19 cellular contexts compared by ENCODE assay signal in the genomic region with DNA sequence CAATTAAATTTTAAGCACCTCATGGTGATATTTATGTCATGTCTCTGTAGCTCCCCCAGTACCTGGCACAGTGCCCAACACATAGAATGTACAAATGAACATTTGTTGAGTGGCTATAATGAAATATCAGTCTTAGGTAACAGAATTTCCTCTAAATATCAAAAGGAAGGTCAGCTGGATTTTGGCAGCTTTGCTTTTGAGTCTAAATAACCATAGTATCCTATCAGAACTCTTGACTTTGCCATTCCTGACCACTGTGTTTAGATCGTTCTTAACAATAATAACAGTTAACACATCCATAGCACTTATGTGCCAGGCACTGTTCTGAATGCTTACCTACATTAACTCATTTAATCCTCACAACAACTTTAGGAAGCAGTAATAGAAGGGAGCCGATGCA. TPM values are rescaled to one million over a fixed set of nuclear protein-coding genes. Genes with fewer than 3 reads are reported as not detected.
A peak's percentile ranks its signal among the peaks of the same experiment; 100 is the strongest.
DNase-seq lines count a peak whose midpoint lies in the region; ATAC-seq and TF ChIP-seq lines count a peak whose summit lies in the region.
"Had no signal": no experiment of that assay in that cellular context is flagged by ENCODE, and none has a peak within 500 bp of the region (broad histone marks: within the 10 kb centered on the region; RNA-seq: fewer than 3 reads in every experiment).

No MANE protein-coding gene starts in this region.

- peak overlapping the region; percentile 15 for H3K27ac Mint-ChIP-seq in activated naive CD4-positive, alpha-beta T cell treated with anti-CD3 and anti-CD28 coated beads for 36 hours
- peak overlapping the region; percentile 75 to 76 for H3K27ac Mint-ChIP-seq in T-cell
- H3K27ac Mint-ChIP-seq: endodermal cell had no signal

- peaks cover 84% of the 10 kb centered on the region for H3K4me1 Mint-ChIP-seq in activated naive CD4-positive, alpha-beta T cell treated with anti-CD3 and anti-CD28 coated beads for 36 hours (ENCODE audit: low read depth)
- peaks cover 90 to 91% (median 90%) of the 10 kb centered on the region in 3 donors for H3K4me1 Mint-ChIP-seq in T-cell

- H3K4me1 ChIP-seq in thyroid gland = peaks cover 46 to 47% of the 10 kb centered on the region in 2 donors
- H3K4me1 ChIP-seq: parathyroid adenoma had no signal

- no peaks in the 10 kb centered on the region for H3K27me3 ChIP-seq in thyroid gland
- H3K27me3 ChIP-seq: BLaER1, suprapubic skin had no signal

- no peak for DNase-seq in activated naive CD4-positive, alpha-beta T cell treated with anti-CD3 and anti-CD28 coated beads for 36 hours
- no peak for DNase-seq in activated naive CD4-positive, alpha-beta T cell treated with Interleukin-2 at 50 U/mL for 16 hours
- DNase-seq in T-cell (no peak), thyroid gland (no peak), SW 1271 (lab: John Stamatoyannopoulos, UW) (no peak), islet precursor cell (no peak), NAMALWA (ENCODE audit: low spot score) (no peak)
- DNase-seq: activated CD4-positive, alpha-beta T cell treated with anti-CD3 and anti-CD28 coated beads for 1 hour; aorta; DMS153; endodermal cell; mesenchymal stem cell; NCI-H510A treated with DMSO at 0.1 percent for 48 hours had no signal

- no peak overlapping the region for H3K4me3 Mint-ChIP-seq in activated naive CD4-positive, alpha-beta T cell treated with anti-CD3 and anti-CD28 coated beads for 36 hours
- peak overlapping the region in 1 of 3 donors; percentile 33 for H3K4me3 Mint-ChIP-seq in T-cell
- H3K4me3 Mint-ChIP-seq: endodermal cell had no signal

- intact Hi-C loops in activated naive CD4-positive, alpha-beta T cell treated with anti-CD3 and anti-CD28 coated beads for 36 hours (cut with micrococcal nuclease) = no loop called here
- intact Hi-C loops in thyroid gland (cut with DNase I) = no loop called here

- H3K9me3 ChIP-seq in thyroid gland = no peaks in the 10 kb centered on the region
- H3K9me3 ChIP-seq: BLaER1, suprapubic skin had no signal

- no peak for ATAC-seq in T-cell (replicated peaks in 1 of 4)
- ATAC-seq: Right ventricle myocardium inferior had no signal

- H3K36me3 ChIP-seq in thyroid gland = no peaks in the 10 kb centered on the region
- H3K36me3 ChIP-seq: suprapubic skin had no signal

- H3K36me3 Mint-ChIP-seq in activated naive CD4-positive, alpha-beta T cell treated with anti-CD3 and anti-CD28 coated beads for 36 hours (ENCODE audit: low read depth) = peaks cover 36% of the 10 kb centered on the region
- peaks cover 41% of the 10 kb centered on the region for H3K36me3 Mint-ChIP-seq in T-cell

- H3K9me3 Mint-ChIP-seq in activated naive CD4-positive, alpha-beta T cell treated with anti-CD3 and anti-CD28 coated beads for 36 hours = no peaks in the 10 kb centered on the region
- H3K9me3 Mint-ChIP-seq in T-cell = no peaks in the 10 kb centered on the region

- H3K27ac ChIP-seq in cingulate gyrus (ENCODE audit: low read depth, low read length) = peak overlapping the region; percentile 63
- H3K27ac ChIP-seq in thyroid gland = peak overlapping the region in 2 of 3 donors; percentile 5 to 33
- H3K27ac ChIP-seq: BLaER1, KMS-11, parathyroid adenoma, suprapubic skin had no signal

- no peaks in the 10 kb centered on the region for H3K27me3 Mint-ChIP-seq in activated naive CD4-positive, alpha-beta T cell treated with anti-CD3 and anti-CD28 coated beads for 36 hours (ENCODE audit: low read depth)
- H3K27me3 Mint-ChIP-seq in T-cell = no peaks in the 10 kb centered on the region

- CTCF ChIA-PET in activated naive CD4-positive, alpha-beta T cell treated with anti-CD3 and anti-CD28 coated beads for 36 hours (lab: Charles Lee) = interaction anchor here (0.7 to 2.9 kb wide), 3 partner anchors 31 to 132 kb away, joined by 3 to 13 read pairs (median 5); no protein-coding TSS in a partner anchor
- CTCF ChIA-PET in T-cell (lab: Charles Lee) = interaction anchor here (0.7 to 1.1 kb wide), 6 partner anchors 34 to 84 kb away, joined by 3 to 11 read pairs (median 4); no protein-coding TSS in a partner anchor

- H3K4me3 ChIP-seq in thyroid gland (replicated peaks in 1 of 3) = no peak overlapping the region
- H3K4me3 ChIP-seq: BLaER1, suprapubic skin had no signal

- 33 to 69% methylated on average over 2 of the region's 2 CpGs for WGBS in thyroid gland, 2 donors

- no peak for TF ChIP-seq CTCF in thyroid gland (IDR thresholded peaks at IDR 0.05)

- no peak for TF ChIP-seq POLR2A in thyroid gland (IDR thresholded peaks at IDR 0.05)

- POLR2A ChIA-PET in T-cell (lab: Charles Lee) = interaction anchor here (0.6 to 1.1 kb wide), 5 partner anchors 19 to 77 kb away, joined by 3 to 12 read pairs (median 5); no protein-coding TSS in a partner anchor

RNA-seq across cellular contexts. Expression of gene TMEM123, which starts 26.6 kb away (rescaled TPM):
- total RNA-seq in activated naive CD4-positive, alpha-beta T cell treated with anti-CD3 and anti-CD28 coated beads for 36 hours = 100 to 1,000 TPM; 232 to 255 TPM
- total RNA-seq in T-cell (100 to 1,000 TPM; 361 to 469 (median 428) TPM), thyroid gland (100 to 1,000 TPM; 282 to 506 (median 336) TPM)
